ENCODE assay signal across 26 cellular contexts in genomic region chr6:51976374-51976773, GRCh38.
"Had no signal": no experiment of that assay in that cellular context is flagged by ENCODE, and none has a peak within 500 bp of the region (broad histone marks: within the 10 kb centered on the region; RNA-seq: fewer than 3 reads in every experiment).

No MANE protein-coding gene starts in this region.

- FAIRE-seq: endometrium, islet of Langerhans, keratinocyte had no signal

- H3K4me1 ChIP-seq: colonic mucosa, esophagus squamous epithelium, gastrocnemius medialis, heart right ventricle, left lung, lower lobe of right lung had no signal

- H3K9me3 ChIP-seq: colonic mucosa, esophagus squamous epithelium, gastrocnemius medialis, heart right ventricle, left lung, lower lobe of right lung, mucosa of descending colon had no signal

- H3K4me3 ChIP-seq: colonic mucosa, esophagus squamous epithelium, gastrocnemius medialis, heart right ventricle, left lung, lower lobe of right lung, mucosa of descending colon had no signal

- H3K27ac ChIP-seq: colonic mucosa, epithelial cell of prostate, esophagus squamous epithelium, gastrocnemius medialis, heart right ventricle, left lung, lower lobe of right lung had no signal

- H3K27me3 ChIP-seq: colonic mucosa, esophagus squamous epithelium, gastrocnemius medialis, left lung had no signal

- DNase-seq: colonic mucosa; cortex of kidney; effector CD8-positive, alpha-beta T cell; effector memory CD8-positive, alpha-beta T cell; endodermal cell; erythroblast; esophagus squamous epithelium; foreskin fibroblast; foreskin melanocyte; gastrocnemius medialis; glutamatergic neuron; head of caudate nucleus; heart right ventricle; hippocampal formation; left cardiac atrium; left lung; left ventricle myocardium superior; lower lobe of right lung; mesenchymal stem cell; mucosa of descending colon; naive B cell had no signal

- ATAC-seq: effector memory CD8-positive, alpha-beta T cell; esophagus mucosa; gastrocnemius medialis; heart right ventricle; left cardiac atrium; left lung; left ventricle myocardium superior; lower lobe of right lung; mucosa of descending colon had no signal

- H3K36me3 ChIP-seq: colonic mucosa, esophagus squamous epithelium, gastrocnemius medialis, heart right ventricle, left lung, lower lobe of right lung had no signal
